8 cellular contexts compared by ENCODE assay signal in genomic region chr5:34486160-34486765, GRCh38.
A peak's percentile ranks its signal among the peaks of the same experiment; 100 is the strongest.
DNase-seq lines count a peak whose midpoint lies in the region; ATAC-seq and TF ChIP-seq lines count a peak whose summit lies in the region.

No MANE protein-coding gene starts in this region.

- no peaks in the 10 kb centered on the region for H3K36me3 Mint-ChIP-seq in activated naive CD4-positive, alpha-beta T cell treated with anti-CD3 and anti-CD28 coated beads, Interleukin-2, amount 50 U/mL, for 72 hours

- H3K9me3 ChIP-seq in uterus = no peaks in the 10 kb centered on the region

- peak; percentile 78 for TF ChIP-seq CTCF in AG09319 (IDR thresholded peaks at IDR 0.05; ENCODE audit: low read depth, low read length)
- TF ChIP-seq CTCF in uterus (IDR thresholded peaks at IDR 0.05) = peak; percentile 82 to 86 (median 83)

- no peaks in the 10 kb centered on the region for H3K27me3 ChIP-seq in uterus

- H3K4me1 ChIP-seq in uterus = peaks cover 0 to 4% of the 10 kb centered on the region in 2 donors

- H3K27ac Mint-ChIP-seq in activated naive CD4-positive, alpha-beta T cell treated with anti-CD3 and anti-CD28 coated beads, Interleukin-2, amount 50 U/mL, for 72 hours = no peak overlapping the region

- no peaks in the 10 kb centered on the region for H3K36me3 ChIP-seq in uterus

- no peaks in the 10 kb centered on the region for H3K9me3 Mint-ChIP-seq in activated naive CD4-positive, alpha-beta T cell treated with anti-CD3 and anti-CD28 coated beads, Interleukin-2, amount 50 U/mL, for 72 hours

- DNase-seq in AG09319 (ENCODE audit: extremely low read depth, low read depth) (peak; percentile 74), NCI-H1092 (lab: John Stamatoyannopoulos, UW) (peak; percentile 80), SK-N-DZ (ENCODE audit: low spot score) (peak; percentile 82), Right ventricle myocardium superior (peak; percentile 86), posterior vena cava (ENCODE audit: low spot score) (peak; percentile 93), uterus (peak; percentile 86 to 87)
- peak in 1 of 2 donors; percentile 77 for DNase-seq in activated naive CD4-positive, alpha-beta T cell treated with anti-CD3 and anti-CD28 coated beads, Interleukin-2, amount 50 U/mL, for 72 hours (ENCODE audit: low spot score in 2 of 2)

- no peak overlapping the region for H3K4me3 ChIP-seq in uterus

- peak overlapping the region; percentile 25 to 43 for H3K27ac ChIP-seq in uterus

- intact Hi-C loops in Right ventricle myocardium superior (cut with DNase I) (loop anchor here (5.0 to 10.0 kb wide), 2 partner anchors 411 to 519 kb away; no protein-coding TSS in a partner anchor), posterior vena cava (cut with DNase I) (no loop called here), uterus (cut with DNase I; ENCODE audit: low total_unique reads) (no loop called here)

- ATAC-seq in GM19452 (IDR thresholded peaks at IDR 0.05; ENCODE audit: unreplicated experiment) (peak; percentile 68), Right ventricle myocardium superior (ENCODE audit: poor library complexity) (peak; percentile 90)
- ATAC-seq in activated naive CD4-positive, alpha-beta T cell treated with anti-CD3 and anti-CD28 coated beads, Interleukin-2, amount 50 U/mL, for 72 hours = peak; percentile 37 to 53

- TF ChIP-seq POLR2A in uterus (IDR thresholded peaks at IDR 0.05) = no peak
